Comparison of ENCODE assay signal across 11 cellular contexts in the genomic region with DNA sequence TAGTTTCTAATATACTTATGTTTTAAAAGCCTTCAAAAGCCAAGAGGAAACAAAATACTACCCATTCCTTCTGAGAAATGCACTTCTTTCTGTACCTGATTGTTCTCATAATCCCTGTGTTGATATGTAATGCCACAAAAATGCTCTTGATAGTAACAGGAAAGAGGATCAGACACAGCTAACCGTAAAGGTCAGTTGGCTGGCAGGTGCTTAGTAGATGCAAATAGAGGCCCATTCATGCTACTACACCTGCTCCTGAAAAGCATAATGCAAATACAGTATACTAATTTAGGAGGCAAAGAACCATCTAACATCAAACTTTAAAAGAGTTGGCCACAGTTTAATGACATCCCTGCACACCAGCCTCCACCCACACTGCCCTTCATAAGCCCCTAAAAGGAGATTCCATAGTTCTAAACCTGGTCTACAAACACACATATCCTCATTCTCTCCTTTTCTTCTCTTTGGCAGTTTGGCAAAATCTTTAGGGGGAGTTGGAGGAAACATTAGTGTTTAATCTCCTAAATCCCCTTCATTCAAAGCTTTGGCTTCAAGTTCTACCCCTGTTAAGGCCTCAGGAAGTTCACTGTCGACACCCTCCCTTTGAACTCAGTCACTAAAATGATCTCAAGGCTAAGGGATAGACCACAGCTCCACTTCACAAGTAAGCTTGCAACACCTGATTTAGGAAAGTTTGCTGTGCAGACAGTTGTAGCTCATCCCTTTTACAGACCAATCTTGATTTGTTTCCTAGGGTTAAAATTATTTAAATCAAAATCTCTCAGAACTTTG. TPM values are rescaled to one million over a fixed set of nuclear protein-coding genes. Genes with fewer than 3 reads are reported as not detected.
A peak's percentile ranks its signal among the peaks of the same experiment; 100 is the strongest.
DNase-seq lines count a peak whose midpoint lies in the region; ATAC-seq, FAIRE-seq and TF ChIP-seq lines count a peak whose summit lies in the region.
"Had no signal": no experiment of that assay in that cellular context is flagged by ENCODE, and none has a peak within 500 bp of the region (broad histone marks: within the 10 kb centered on the region; RNA-seq: fewer than 3 reads in every experiment).

No MANE protein-coding gene starts in this region.

- H2AK5ac ChIP-seq in H1 (ENCODE audit: low read depth, low read length), result no peak overlapping the region

- no peak overlapping the region for H4K91ac ChIP-seq in H1 (replicated peaks; ENCODE audit: insufficient read length, low read length)

- POLR2A ChIA-PET in H1 (lab: Charles Lee; ENCODE audit: partially characterized antibody), result interaction anchor here (0.6 kb wide), 1 partner anchor 22 kb away, joined by 4 read pairs; no protein-coding TSS in a partner anchor

- TF ChIP-seq CTCF in H1 (IDR thresholded peaks at IDR 0.05; ENCODE audit: control extremely low read depth in 1 of 3, insufficient read depth in 1 of 3, low read depth in 1 of 3, low read length in 3 of 3), result no peak

- TF ChIP-seq EP300 in H1 (IDR thresholded peaks at IDR 0.05; ENCODE audit: borderline replicate concordance in 1 of 2, low read depth in 2 of 2, low read length in 2 of 2), result no peak

- TF ChIP-seq RAD21 in H1 (IDR thresholded peaks at IDR 0.05 in 1 of 2, conservative IDR thresholded peaks at IDR 0.05 in 1 of 2; ENCODE audit: low read depth in 2 of 2, low read length in 2 of 2), result no peak

- no peak overlapping the region for H3K9ac ChIP-seq in H1 (replicated peaks in 1 of 4; ENCODE audit: extremely low read depth in 1 of 4, low read depth in 3 of 4, low read length in 3 of 4)

- no peak overlapping the region for H2BK5ac ChIP-seq in H1 (ENCODE audit: low read depth, low read length)

- H3K79me1 ChIP-seq in H1 (ENCODE audit: low read depth, low read length), result no peaks in the 10 kb centered on the region

- H3K23me2 ChIP-seq in H1 (ENCODE audit: low read depth, low read length), result 0 out of 2 replicates have a peak, but pooled peaks cover 2% of the 10 kb centered on the region

- WGBS in H1 (ENCODE audit: extremely low coverage in 1 of 2, insufficient coverage in 1 of 2, insufficient read length in 1 of 2, insufficient replicate concordance in 2 of 2, low coverage in 1 of 2, low lambda C conversion rate in 2 of 2, missing lambda C conversion rate in 1 of 2), 2 experiments, result 75% methylated on average over 2 of the region's 2 CpGs; no CpG with 5 or more reads in 1 of the 2 experiments

- no peak overlapping the region for H2AFZ ChIP-seq in H1 (ENCODE audit: low read length)

- no peak overlapping the region for H4K5ac ChIP-seq in H1 (ENCODE audit: insufficient read length, low read depth, low read length)

- H2BK120ac ChIP-seq in H1 (replicated peaks; ENCODE audit: low read depth, low read length), result no peak overlapping the region

- FAIRE-seq in H1 (lab: Jason Lieb, UNC), result no peak
- FAIRE-seq: colon had no signal

- CTCF ChIA-PET in H1 (lab: Charles Lee; ENCODE audit: partially characterized antibody), result interaction anchor here (1.1 to 1.3 kb wide), 2 partner anchors 84 to 153 kb away, joined by 3 read pairs; no protein-coding TSS in a partner anchor

- no peak overlapping the region for H3K27ac ChIP-seq in H1 (ENCODE audit: low read depth, low read length)

- H3K23ac ChIP-seq in H1 (ENCODE audit: insufficient read length), result no peak overlapping the region

- DNase-seq in DMS153 (lab: John Stamatoyannopoulos, UW), result peak; percentile 91
- peak; percentile 26 for DNase-seq in KBM-7
- DNase-seq in NCI-H82 (lab: John Stamatoyannopoulos, UW), result peak; percentile 57
- DNase-seq in H1 (ENCODE audit: low read depth in 1 of 2, low spot score in 2 of 2), result no peak
- DNase-seq in NCI-H2227 (lab: John Stamatoyannopoulos, UW; ENCODE audit: unreplicated experiment), result no peak
- DNase-seq in activated CD4-positive, CD25-positive, alpha-beta regulatory T cell treated with anti-CD3 and anti-CD28 coated beads, Interleukin-2, amount 50 U/mL, for 72 hours, result no peak
- DNase-seq: head of caudate nucleus had no signal

- ATAC-seq in HG02970 (IDR thresholded peaks at IDR 0.05; ENCODE audit: low FRiP score, unreplicated experiment) (no peak), HG03469 (IDR thresholded peaks at IDR 0.05; ENCODE audit: unreplicated experiment) (no peak)
- ATAC-seq: stimulated activated memory B cell treated with anti-CD40 and anti-IgM and Interleukin-4, amounts not matched to agents 10 μg/mL and 1 μg/mL and 100 μg/mL, for 72 hours had no signal

- no peak overlapping the region for H2BK12ac ChIP-seq in H1 (ENCODE audit: low read depth, low read length)

- H3K4me3 ChIP-seq in H1 (ENCODE audit: extremely low read depth in 1 of 4, insufficient read depth in 2 of 4, low read depth in 3 of 4, low read length in 4 of 4), result no peak overlapping the region; a peak in 1 of 8 replicates

- H3K36me3 ChIP-seq in H1 (ENCODE audit: control insufficient read depth in 2 of 4, insufficient read depth in 4 of 4, low read length in 3 of 4), result no peaks in the 10 kb centered on the region

- no peak overlapping the region for H2BK20ac ChIP-seq in H1 (ENCODE audit: low read length)

- no peak overlapping the region for H3K14ac ChIP-seq in H1 (ENCODE audit: insufficient read length)

- in situ Hi-C loops in KBM-7 (cut with MboI; ENCODE audit: low pct_unique_long_range_greater_than_20kb, low sequenced_read_pairs), result no loop called here

- H2BK15ac ChIP-seq in H1 (ENCODE audit: low read length), result no peak overlapping the region

- no peaks in the 10 kb centered on the region for H3K27me3 ChIP-seq in H1 (replicated peaks in 1 of 4; ENCODE audit: control insufficient read depth in 3 of 4, extremely low read depth in 1 of 4, insufficient read depth in 3 of 4, low read length in 3 of 4)

- no peaks in the 10 kb centered on the region for H3K9me3 ChIP-seq in H1 (ENCODE audit: insufficient read depth in 2 of 2, low read depth in 1 of 2, low read length in 1 of 2)

- no peak overlapping the region for H4K8ac ChIP-seq in H1 (ENCODE audit: extremely low read depth, insufficient read depth, low read length)

- peak overlapping the region; percentile 20 to 25; a peak in 2 of 4 replicates for H3K4me2 ChIP-seq in H1 (ENCODE audit: insufficient read depth in 1 of 2, low read depth in 2 of 2, low read length in 2 of 2)

- no peak overlapping the region for H3K56ac ChIP-seq in H1 (replicated peaks; ENCODE audit: insufficient read length, low read depth, low read length)

- peaks cover 0 to 12% (median 10%) of the 10 kb centered on the region in 4 experiments for H3K4me1 ChIP-seq in H1 (replicated peaks in 1 of 4; ENCODE audit: control insufficient read depth in 3 of 4, insufficient read depth in 4 of 4, low read length in 3 of 4)

- no peak overlapping the region for H3K4ac ChIP-seq in H1 (replicated peaks; ENCODE audit: insufficient read length, low read depth, low read length)

- H3K18ac ChIP-seq in H1 (ENCODE audit: extremely low read depth, low read length), result no peak overlapping the region

- H3K79me2 ChIP-seq in H1 (ENCODE audit: control insufficient read depth in 1 of 2, insufficient read depth in 2 of 2, low read length in 2 of 2), result peaks cover 19 to 33% of the 10 kb centered on the region in 2 experiments

- no peak for TF ChIP-seq POLR2A in H1 (IDR thresholded peaks at IDR 0.05; ENCODE audit: control extremely low read depth in 1 of 2, low read depth in 2 of 2, low read length in 2 of 2)

- peaks cover 2 to 4% of the 10 kb centered on the region in 2 experiments for H4K20me1 ChIP-seq in H1 (replicated peaks in 1 of 2; ENCODE audit: control insufficient read depth in 1 of 2, insufficient read depth in 2 of 2, low read length in 2 of 2)

TF ChIP-seq in H1, 55 proteins besides CTCF, POLR2A, EP300 and RAD21:
- no peak for TF ChIP-seq CHD2 (IDR thresholded peaks at IDR 0.05; ENCODE audit: low read length)
- no peak for TF ChIP-seq ASH2L (IDR thresholded peaks at IDR 0.05; ENCODE audit: low read length)
- no peak for TF ChIP-seq BCL11A (IDR thresholded peaks at IDR 0.05; ENCODE audit: low read depth in 2 of 2, low read length in 2 of 2)
- no peak for TF ChIP-seq CTBP2 (IDR thresholded peaks at IDR 0.05; ENCODE audit: borderline replicate concordance, insufficient read depth, insufficient read length, low read length)
- TF ChIP-seq, protein P1, sequence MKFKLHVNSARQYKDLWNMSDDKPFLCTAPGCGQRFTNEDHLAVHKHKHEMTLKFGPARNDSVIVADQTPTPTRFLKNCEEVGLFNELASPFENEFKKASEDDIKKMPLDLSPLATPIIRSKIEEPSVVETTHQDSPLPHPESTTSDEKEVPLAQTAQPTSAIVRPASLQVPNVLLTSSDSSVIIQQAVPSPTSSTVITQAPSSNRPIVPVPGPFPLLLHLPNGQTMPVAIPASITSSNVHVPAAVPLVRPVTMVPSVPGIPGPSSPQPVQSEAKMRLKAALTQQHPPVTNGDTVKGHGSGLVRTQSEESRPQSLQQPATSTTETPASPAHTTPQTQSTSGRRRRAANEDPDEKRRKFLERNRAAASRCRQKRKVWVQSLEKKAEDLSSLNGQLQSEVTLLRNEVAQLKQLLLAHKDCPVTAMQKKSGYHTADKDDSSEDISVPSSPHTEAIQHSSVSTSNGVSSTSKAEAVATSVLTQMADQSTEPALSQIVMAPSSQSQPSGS (IDR thresholded peaks at IDR 0.05; ENCODE audit: low read length), result no peak
- TF ChIP-seq, protein P2, sequence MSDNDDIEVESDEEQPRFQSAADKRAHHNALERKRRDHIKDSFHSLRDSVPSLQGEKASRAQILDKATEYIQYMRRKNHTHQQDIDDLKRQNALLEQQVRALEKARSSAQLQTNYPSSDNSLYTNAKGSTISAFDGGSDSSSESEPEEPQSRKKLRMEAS (IDR thresholded peaks at IDR 0.05), result no peak
- no peak for TF ChIP-seq ZNF274 (IDR thresholded peaks at IDR 0.05; ENCODE audit: borderline replicate concordance, extremely low read depth, low read length)
- no peak for TF ChIP-seq EGR1 (IDR thresholded peaks at IDR 0.05; ENCODE audit: borderline replicate concordance, low read depth, low read length)
- TF ChIP-seq SIRT6 (IDR thresholded peaks at IDR 0.05; ENCODE audit: low read length), result no peak
- TF ChIP-seq RBBP5 (IDR thresholded peaks at IDR 0.05; ENCODE audit: borderline replicate concordance, low read depth, low read length), result no peak
- no peak for TF ChIP-seq FOSL1 (IDR thresholded peaks at IDR 0.05; ENCODE audit: insufficient read depth, low read depth, low read length)
- TF ChIP-seq NRF1 (IDR thresholded peaks at IDR 0.05; ENCODE audit: low read depth, low read length), result no peak
- TF ChIP-seq KDM1A (IDR thresholded peaks at IDR 0.05; ENCODE audit: borderline replicate concordance, low read length), result no peak
TF ChIP-seq in H1: peak in this region for 0.

RNA-seq across cellular contexts. Expression of a gene that starts 2.9 kb away (rescaled TPM):
- total RNA-seq in H1 (2021; fragmentation: NEBNext Ultra II Directional; extraction: Animal tissue kit (Norgen Biotek cat#: 25700)), result 112 and 113 TPM in 2 replicates
- polyA plus RNA-seq in H1 (2011; rRNA removed), result 46.4 and 60.9 TPM in 2 replicates
- 87.4 TPM for polyA plus RNA-seq in H1 (2011; cell fraction: cytosol; rRNA removed)
- polyA plus RNA-seq in H1 (2011; cell fraction: nucleus; rRNA removed), result 126 TPM
- 42.2 to 80.1 TPM (median 52.6 TPM) in 4 replicates for polyA plus RNA-seq in H1 (2012, experiment 1 of 2)
- 7.2 TPM for polyA plus RNA-seq in H1 (2012, experiment 2 of 2)
- 179 TPM for polyA plus RNA-seq in H1 (2013, experiment 1 of 2)
- polyA plus RNA-seq in H1 (2013, experiment 2 of 2), result 148 TPM
- 44.9 and 82.5 TPM in 2 replicates for polyA minus RNA-seq in H1 (2011; rRNA and poly(A)+ RNA removed)
- 47.3 TPM for polyA minus RNA-seq in H1 (2011; cell fraction: cytosol; rRNA and poly(A)+ RNA removed)
- polyA minus RNA-seq in H1 (2011; cell fraction: nucleus; rRNA and poly(A)+ RNA removed), result 133 TPM

Comparison
In these comparisons a context has a peak if more than half of its experiments do, and no peak if none do; other contexts are left out.
1. DNase-seq: peak in DMS153 (single experiment), KBM-7 (single experiment) and NCI-H82 (single experiment); none in H1 (0 of 2), NCI-H2227 (single experiment) and activated CD4-positive, CD25-positive, alpha-beta regulatory T cell treated with anti-CD3 and anti-CD28 coated beads, Interleukin-2, amount 50 U/mL, for 72 hours (single experiment).